11 cellular contexts compared by ENCODE assay signal in genomic region chr7:12062062-12062461, GRCh38.
DNase-seq lines count a peak whose midpoint lies in the region; ATAC-seq, FAIRE-seq and TF ChIP-seq lines count a peak whose summit lies in the region.
"Had no signal": no experiment of that assay in that cellular context is flagged by ENCODE, and none has a peak within 500 bp of the region (broad histone marks: within the 10 kb centered on the region; RNA-seq: fewer than 3 reads in every experiment).

No MANE protein-coding gene starts in this region.

- H3K4me1 Mint-ChIP-seq in endothelial cell (ENCODE audit: unreplicated experiment), result no peaks in the 10 kb centered on the region
- peaks cover 13% of the 10 kb centered on the region for H3K4me1 Mint-ChIP-seq in activated CD4-positive, alpha-beta memory T cell treated with anti-CD3 and anti-CD28 coated beads for 36 hours (ENCODE audit: low read depth)

- H3K36me3 Mint-ChIP-seq in endothelial cell (ENCODE audit: low read depth, unreplicated experiment), result no peaks in the 10 kb centered on the region
- peaks cover 3% of the 10 kb centered on the region for H3K36me3 Mint-ChIP-seq in activated CD4-positive, alpha-beta memory T cell treated with anti-CD3 and anti-CD28 coated beads for 36 hours

- ATAC-seq in left cardiac atrium (no peak), HG03108 (IDR thresholded peaks at IDR 0.05; ENCODE audit: unreplicated experiment) (no peak)

- no peak for FAIRE-seq in urothelium cell line (lab: Jason Lieb, UNC)

- H3K27me3 ChIP-seq in A673 (replicated peaks; ENCODE audit: insufficient read depth, low read depth, low read length, poor library complexity), result no peaks in the 10 kb centered on the region
- H3K27me3 ChIP-seq in Loucy (ENCODE audit: insufficient read depth, low read length, poor library complexity, severe bottlenecking), result no peaks in the 10 kb centered on the region

- intact Hi-C loops in A673 (cut with micrococcal nuclease; ENCODE audit: unreplicated experiment) (loop anchor here (10.0 kb wide), 2 partner anchors 307 to 553 kb away; no protein-coding TSS in a partner anchor), left cardiac atrium (cut with DNase I) (no loop called here)
- intact Hi-C loops in activated CD4-positive, alpha-beta memory T cell treated with anti-CD3 and anti-CD28 coated beads for 36 hours (cut with micrococcal nuclease), result loop anchor here (5.0 kb wide), 1 partner anchor 635 kb away; no protein-coding TSS in a partner anchor

- no peak overlapping the region for H3K9ac ChIP-seq in Loucy (ENCODE audit: low read depth, low read length, poor library complexity, severe bottlenecking)

- no peak overlapping the region for H3K4me3 ChIP-seq in A673 (ENCODE audit: low read depth, low read length, poor library complexity, severe bottlenecking)
- H3K4me3 ChIP-seq in GM12864 (ENCODE audit: low read depth, low read length), result no peak overlapping the region
- H3K4me3 ChIP-seq in Loucy (ENCODE audit: low read length, poor library complexity, severe bottlenecking), result no peak overlapping the region

- CTCF ChIA-PET in A673 (lab: Charles Lee), result no interaction called here
- CTCF ChIA-PET in activated CD4-positive, alpha-beta memory T cell treated with anti-CD3 and anti-CD28 coated beads for 36 hours (lab: Charles Lee), result interaction anchor here (0.7 to 1.0 kb wide), 4 partner anchors 11 to 233 kb away, joined by 3 to 4 read pairs (median 4); no protein-coding TSS in a partner anchor

- H3K9me2 ChIP-seq in Loucy (replicated peaks; ENCODE audit: low read depth, low read length), result no peaks in the 10 kb centered on the region

- no peaks in the 10 kb centered on the region for H3K9me3 Mint-ChIP-seq in endothelial cell (ENCODE audit: unreplicated experiment)
- H3K9me3 Mint-ChIP-seq in activated CD4-positive, alpha-beta memory T cell treated with anti-CD3 and anti-CD28 coated beads for 36 hours, result peaks cover 5% of the 10 kb centered on the region

- no peaks in the 10 kb centered on the region for H3K79me2 ChIP-seq in Loucy (ENCODE audit: insufficient read depth, low read length)

- H3K9me3 ChIP-seq in A673 (ENCODE audit: low read depth, low read length, poor library complexity, severe bottlenecking) (peaks cover 5% of the 10 kb centered on the region), Loucy (ENCODE audit: insufficient read depth, low read depth, low read length) (no peaks in the 10 kb centered on the region)

- H3K4me3 Mint-ChIP-seq in endothelial cell (ENCODE audit: unreplicated experiment), result no peak overlapping the region
- no peak overlapping the region for H3K4me3 Mint-ChIP-seq in activated CD4-positive, alpha-beta memory T cell treated with anti-CD3 and anti-CD28 coated beads for 36 hours

- H3K4me1 ChIP-seq in A673 (ENCODE audit: insufficient read depth, low read length, poor library complexity, severe bottlenecking) (peaks cover 15% of the 10 kb centered on the region), Loucy (ENCODE audit: insufficient read depth, low read length, poor library complexity, severe bottlenecking) (no peaks in the 10 kb centered on the region)

- DNase-seq in A673 (ENCODE audit: low spot score) (peak; percentile 20), GM12864 (ENCODE audit: low read depth) (no peak), endothelial cell (ENCODE audit: low spot score) (no peak), left cardiac atrium (no peak), urothelium cell line (ENCODE audit: low spot score) (no peak)
- DNase-seq in activated CD4-positive, alpha-beta memory T cell treated with anti-CD3 and anti-CD28 coated beads for 36 hours, result no peak
- DNase-seq: amniotic stem cell; foreskin melanocyte; stimulated activated CD4-positive, alpha-beta T cell treated with anti-CD3 and anti-CD28 coated beads, Interleukin-15, amount 100 ng/mL, for 24 hours had no signal

- TF ChIP-seq CTCF in A673 (conservative IDR thresholded peaks at IDR 0.05; ENCODE audit: low read depth, low read length), result peak; percentile 58
- TF ChIP-seq CTCF in GM12864 (IDR thresholded peaks at IDR 0.05; ENCODE audit: low read depth, low read length, missing control alignments), result peak; percentile 35
- TF ChIP-seq CTCF in Loucy (conservative IDR thresholded peaks at IDR 0.05; ENCODE audit: low read length), result peak; percentile 64
- TF ChIP-seq CTCF in endothelial cell (IDR thresholded peaks at IDR 0.05; ENCODE audit: unreplicated experiment), result peak; percentile 39

- H3K27me3 Mint-ChIP-seq in endothelial cell (ENCODE audit: unreplicated experiment), result no peaks in the 10 kb centered on the region
- H3K27me3 Mint-ChIP-seq in activated CD4-positive, alpha-beta memory T cell treated with anti-CD3 and anti-CD28 coated beads for 36 hours, result no peaks in the 10 kb centered on the region

- no peak overlapping the region for H3K4me2 ChIP-seq in Loucy (ENCODE audit: low read depth, low read length, poor library complexity, severe bottlenecking)

- H3K36me3 ChIP-seq in A673 (ENCODE audit: insufficient read depth, low read length, poor library complexity, severe bottlenecking), result no peaks in the 10 kb centered on the region
- H3K36me3 ChIP-seq in Loucy (ENCODE audit: insufficient read depth, low read length), result no peaks in the 10 kb centered on the region

- H4K20me1 ChIP-seq in Loucy (ENCODE audit: insufficient read depth, low read length, poor library complexity, severe bottlenecking), result no peaks in the 10 kb centered on the region

- no peak overlapping the region for H3K27ac ChIP-seq in A673 (ENCODE audit: low read depth, low read length, poor library complexity, severe bottlenecking)

- no TSS peak for BruUV-seq in A673 (replicated peaks; lab: Mats Ljungman, UMichigan)

- no peak overlapping the region for H2AFZ ChIP-seq in Loucy (ENCODE audit: low read length)

- H3F3A ChIP-seq in Loucy (ENCODE audit: low read depth), result no peaks in the 10 kb centered on the region

- H3K27ac Mint-ChIP-seq in endothelial cell (ENCODE audit: unreplicated experiment), result no peak overlapping the region
- no peak overlapping the region for H3K27ac Mint-ChIP-seq in activated CD4-positive, alpha-beta memory T cell treated with anti-CD3 and anti-CD28 coated beads for 36 hours

- POLR2A ChIA-PET in A673 (lab: Charles Lee; ENCODE audit: low non-redundant PET), result no interaction called here
- POLR2A ChIA-PET in activated CD4-positive, alpha-beta memory T cell treated with anti-CD3 and anti-CD28 coated beads for 36 hours (lab: Charles Lee), result no interaction called here

Comparison
In these comparisons a context has a peak if more than half of its experiments do, and no peak if none do; other contexts are left out.
1. intact Hi-C loops: an anchor here in A673 (10.0 kb wide) and activated CD4-positive, alpha-beta memory T cell treated with anti-CD3 and anti-CD28 coated beads for 36 hours (5.0 kb wide); none called in left cardiac atrium.